ENCODE assay signal across 13 cellular contexts in the genomic region with DNA sequence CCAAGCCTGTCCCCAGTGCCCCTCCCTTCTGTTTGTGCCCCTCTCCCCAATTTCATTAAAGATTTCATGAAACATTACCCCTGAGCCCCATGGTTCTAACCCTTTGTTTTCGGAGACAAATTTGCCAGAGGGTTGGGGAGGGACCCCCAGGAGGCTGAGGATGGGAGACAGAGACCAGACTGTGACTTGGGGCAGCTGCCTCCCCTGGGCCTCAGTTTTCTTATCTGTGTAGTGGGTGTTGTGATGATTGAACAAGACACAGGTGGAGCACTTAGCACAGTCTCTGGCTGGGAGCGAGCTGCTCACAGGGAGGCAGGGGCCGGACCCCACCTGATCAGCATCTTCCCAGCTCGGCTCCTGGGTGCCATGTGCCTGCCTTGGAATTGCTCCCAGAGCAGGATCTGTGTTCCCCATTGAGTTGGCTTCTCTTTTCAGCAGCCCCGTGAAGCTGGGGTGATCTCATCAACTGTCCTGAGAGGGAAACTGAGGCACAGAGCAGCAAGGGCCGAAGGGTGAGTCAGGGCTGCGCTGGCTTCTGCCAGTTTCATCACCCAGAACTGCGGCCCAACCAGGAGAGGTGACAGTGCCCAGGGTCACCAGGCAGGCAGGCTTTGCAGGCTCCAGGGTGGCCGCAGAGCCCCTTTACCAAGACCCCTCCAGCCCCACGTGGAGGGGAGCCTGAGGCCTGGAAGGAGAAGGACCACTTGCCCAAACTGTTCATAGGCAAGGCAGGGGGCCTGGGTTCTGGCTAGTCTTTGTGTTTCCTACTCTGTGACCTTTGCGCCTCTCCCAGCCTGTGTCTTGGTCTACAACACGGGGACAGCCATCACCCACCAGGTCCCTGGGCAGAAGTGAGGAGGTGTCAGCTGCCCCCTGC.
"Had no signal": no experiment of that assay in that cellular context is flagged by ENCODE, and none has a peak within 500 bp of the region (broad histone marks: within the 10 kb centered on the region; RNA-seq: fewer than 3 reads in every experiment).

No MANE protein-coding gene starts in this region.

- H3K27me3 ChIP-seq: esophagus muscularis mucosa, sigmoid colon, upper lobe of right lung had no signal

- H3K4me3 ChIP-seq: esophagus muscularis mucosa, psoas muscle, sigmoid colon, upper lobe of right lung had no signal

- H3K27ac ChIP-seq: esophagus muscularis mucosa, psoas muscle, sigmoid colon, upper lobe of right lung had no signal

- H3K9me3 Mint-ChIP-seq: activated CD4-positive, alpha-beta memory T cell treated with anti-CD3 and anti-CD28 coated beads, Interleukin-2, amount 10 ng/mL, durations not matched to agents 7 days and 5 days; natural killer cell treated with Interleukin-12 subunit alpha and Interleukin-12 subunit beta and Interleukin-15 and Interleukin-18, amount 100 ng/mL, for 72 hours; stimulated activated naive CD8-positive, alpha-beta T cell treated with anti-CD3 and anti-CD28 coated beads, Interleukin-15, Interleukin-2, amounts not matched to agents 100 ng/mL and 50 ng/mL, for 24 hours; T-helper 2 cell treated with Interferon-gamma antibody and Interleukin-4, amounts not matched to agents 5 μg/mL and 100 μg/mL, for 36 hours had no signal

- FAIRE-seq: islet of Langerhans had no signal

- H3K27ac Mint-ChIP-seq: activated CD4-positive, alpha-beta memory T cell treated with anti-CD3 and anti-CD28 coated beads, Interleukin-2, amount 10 ng/mL, durations not matched to agents 7 days and 5 days; activated CD4-positive, alpha-beta T cell treated with anti-CD3 and anti-CD28 coated beads for 36 hours; activated naive CD8-positive, alpha-beta T cell; natural killer cell treated with Interleukin-12 subunit alpha and Interleukin-12 subunit beta and Interleukin-15 and Interleukin-18, amount 100 ng/mL, for 72 hours; stimulated activated naive CD8-positive, alpha-beta T cell treated with anti-CD3 and anti-CD28 coated beads, Interleukin-15, Interleukin-2, amounts not matched to agents 100 ng/mL and 50 ng/mL, for 24 hours; T-helper 2 cell treated with Interferon-gamma antibody and Interleukin-4, amounts not matched to agents 5 μg/mL and 100 μg/mL, for 36 hours had no signal

- H3K4me3 Mint-ChIP-seq: activated CD4-positive, alpha-beta memory T cell treated with anti-CD3 and anti-CD28 coated beads, Interleukin-2, amount 10 ng/mL, durations not matched to agents 7 days and 5 days; activated CD4-positive, alpha-beta T cell treated with anti-CD3 and anti-CD28 coated beads for 36 hours; activated naive CD8-positive, alpha-beta T cell; natural killer cell treated with Interleukin-12 subunit alpha and Interleukin-12 subunit beta and Interleukin-15 and Interleukin-18, amount 100 ng/mL, for 72 hours; stimulated activated naive CD8-positive, alpha-beta T cell treated with anti-CD3 and anti-CD28 coated beads, Interleukin-15, Interleukin-2, amounts not matched to agents 100 ng/mL and 50 ng/mL, for 24 hours; T-helper 2 cell treated with Interferon-gamma antibody and Interleukin-4, amounts not matched to agents 5 μg/mL and 100 μg/mL, for 36 hours had no signal

- H3K36me3 Mint-ChIP-seq: activated naive CD8-positive, alpha-beta T cell had no signal

- DNase-seq: cerebellar nuclear complex; psoas muscle; sigmoid colon; stimulated activated CD4-positive, alpha-beta T cell treated with anti-CD3 and anti-CD28 coated beads, Interleukin-2, amount 100 ng/mL, for 24 hours; upper lobe of right lung had no signal

- H3K27me3 Mint-ChIP-seq: activated CD4-positive, alpha-beta memory T cell treated with anti-CD3 and anti-CD28 coated beads, Interleukin-2, amount 10 ng/mL, durations not matched to agents 7 days and 5 days; activated CD4-positive, alpha-beta T cell treated with anti-CD3 and anti-CD28 coated beads for 36 hours; activated naive CD8-positive, alpha-beta T cell; natural killer cell treated with Interleukin-12 subunit alpha and Interleukin-12 subunit beta and Interleukin-15 and Interleukin-18, amount 100 ng/mL, for 72 hours; stimulated activated naive CD8-positive, alpha-beta T cell treated with anti-CD3 and anti-CD28 coated beads, Interleukin-15, Interleukin-2, amounts not matched to agents 100 ng/mL and 50 ng/mL, for 24 hours had no signal

- H3K9me3 ChIP-seq: esophagus muscularis mucosa, psoas muscle, sigmoid colon, upper lobe of right lung had no signal
